Comparison of ENCODE assay signal across 1 cellular context in genomic region chr1:103541431-103541830, GRCh38.
TF ChIP-seq lines count a peak whose summit lies in the region.

No MANE protein-coding gene starts in this region.

TF ChIP-seq in HepG2, 621 proteins besides CTCF, POLR2A, EP300 and RAD21:
- TF ChIP-seq ZNF367 (CRISPR knock-in tag; IDR thresholded peaks at IDR 0.05; ENCODE audit: borderline replicate concordance): no peak
- TF ChIP-seq DNMT3B (CRISPR knock-in tag; conservative IDR thresholded peaks at IDR 0.05): no peak
- TF ChIP-seq STAG1 (CRISPR knock-in tag; IDR thresholded peaks at IDR 0.05): no peak
- TF ChIP-seq NR2C2 (CRISPR knock-in tag; IDR thresholded peaks at IDR 0.05; ENCODE audit: borderline replicate concordance): no peak
- TF ChIP-seq, protein P1, sequence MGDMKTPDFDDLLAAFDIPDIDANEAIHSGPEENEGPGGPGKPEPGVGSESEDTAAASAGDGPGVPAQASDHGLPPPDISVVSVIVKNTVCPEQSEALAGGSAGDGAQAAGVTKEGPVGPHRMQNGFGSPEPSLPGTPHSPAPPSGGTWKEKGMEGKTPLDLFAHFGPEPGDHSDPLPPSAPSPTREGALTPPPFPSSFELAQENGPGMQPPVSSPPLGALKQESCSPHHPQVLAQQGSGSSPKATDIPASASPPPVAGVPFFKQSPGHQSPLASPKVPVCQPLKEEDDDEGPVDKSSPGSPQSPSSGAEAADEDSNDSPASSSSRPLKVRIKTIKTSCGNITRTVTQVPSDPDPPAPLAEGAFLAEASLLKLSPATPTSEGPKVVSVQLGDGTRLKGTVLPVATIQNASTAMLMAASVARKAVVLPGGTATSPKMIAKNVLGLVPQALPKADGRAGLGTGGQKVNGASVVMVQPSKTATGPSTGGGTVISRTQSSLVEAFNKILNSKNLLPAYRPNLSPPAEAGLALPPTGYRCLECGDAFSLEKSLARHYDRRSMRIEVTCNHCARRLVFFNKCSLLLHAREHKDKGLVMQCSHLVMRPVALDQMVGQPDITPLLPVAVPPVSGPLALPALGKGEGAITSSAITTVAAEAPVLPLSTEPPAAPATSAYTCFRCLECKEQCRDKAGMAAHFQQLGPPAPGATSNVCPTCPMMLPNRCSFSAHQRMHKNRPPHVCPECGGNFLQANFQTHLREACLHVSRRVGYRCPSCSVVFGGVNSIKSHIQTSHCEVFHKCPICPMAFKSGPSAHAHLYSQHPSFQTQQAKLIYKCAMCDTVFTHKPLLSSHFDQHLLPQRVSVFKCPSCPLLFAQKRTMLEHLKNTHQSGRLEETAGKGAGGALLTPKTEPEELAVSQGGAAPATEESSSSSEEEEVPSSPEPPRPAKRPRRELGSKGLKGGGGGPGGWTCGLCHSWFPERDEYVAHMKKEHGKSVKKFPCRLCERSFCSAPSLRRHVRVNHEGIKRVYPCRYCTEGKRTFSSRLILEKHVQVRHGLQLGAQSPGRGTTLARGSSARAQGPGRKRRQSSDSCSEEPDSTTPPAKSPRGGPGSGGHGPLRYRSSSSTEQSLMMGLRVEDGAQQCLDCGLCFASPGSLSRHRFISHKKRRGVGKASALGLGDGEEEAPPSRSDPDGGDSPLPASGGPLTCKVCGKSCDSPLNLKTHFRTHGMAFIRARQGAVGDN (CRISPR knock-in tag; IDR thresholded peaks at IDR 0.05): no peak
- no peak for TF ChIP-seq FOSL2 (CRISPR knock-in tag; IDR thresholded peaks at IDR 0.05)
- no peak for TF ChIP-seq KLF15 (CRISPR knock-in tag; IDR thresholded peaks at IDR 0.05; ENCODE audit: borderline replicate concordance)
- TF ChIP-seq FOXK1 (CRISPR knock-in tag; IDR thresholded peaks at IDR 0.05; ENCODE audit: borderline replicate concordance, low read depth): no peak
- TF ChIP-seq ZSCAN9 (CRISPR knock-in tag; IDR thresholded peaks at IDR 0.05; ENCODE audit: borderline replicate concordance): no peak
- TF ChIP-seq ZNF160 (CRISPR knock-in tag; IDR thresholded peaks at IDR 0.05): no peak
- no peak for TF ChIP-seq U2AF2 (IDR thresholded peaks at IDR 0.05; ENCODE audit: low read depth, low read length)
- TF ChIP-seq ARID3A (IDR thresholded peaks at IDR 0.05; ENCODE audit: low read depth, low read length): no peak
- no peak for TF ChIP-seq PITX1 (CRISPR knock-in tag; IDR thresholded peaks at IDR 0.05)
- no peak for TF ChIP-seq ZNF138 (CRISPR knock-in tag; IDR thresholded peaks at IDR 0.05; ENCODE audit: low read depth)
- no peak for TF ChIP-seq BRD4 (CRISPR knock-in tag; IDR thresholded peaks at IDR 0.05)
- TF ChIP-seq SNRNP70 (IDR thresholded peaks at IDR 0.05; ENCODE audit: low read depth, low read length): no peak
- no peak for TF ChIP-seq NONO (IDR thresholded peaks at IDR 0.05)
- TF ChIP-seq NONO (CRISPR knock-in tag; conservative IDR thresholded peaks at IDR 0.05): no peak
- TF ChIP-seq KDM5A (IDR thresholded peaks at IDR 0.05; ENCODE audit: borderline replicate concordance, low read length): no peak
- TF ChIP-seq ZFP36L2 (CRISPR knock-in tag; IDR thresholded peaks at IDR 0.05): no peak
- TF ChIP-seq ZBTB7B (CRISPR knock-in tag; IDR thresholded peaks at IDR 0.05): no peak
TF ChIP-seq in HepG2: peak in this region for 0.
